In genomic region chr17:64146418-64147109, GRCh38 we compare ENCODE assay signal across 8 cellular contexts. TPM values are rescaled to one million over a fixed set of nuclear protein-coding genes. Genes with fewer than 3 reads are reported as not detected.
DNase-seq lines count a peak whose midpoint lies in the region; ATAC-seq and TF ChIP-seq lines count a peak whose summit lies in the region.

No MANE protein-coding gene starts in this region.

- H2AFZ ChIP-seq in ACC112 (ENCODE audit: low read length, unreplicated experiment) (no peak overlapping the region), KMS-11 (ENCODE audit: low read depth) (no peak overlapping the region; the same call in 1 of the 2 replicates)

- no peak overlapping the region for H3K4me3 Mint-ChIP-seq in MCF 10A (ENCODE audit: unreplicated experiment)

- H3K79me2 ChIP-seq in ACC112 (ENCODE audit: control insufficient read depth, insufficient read depth, low read length, unreplicated experiment) (peaks cover 10% of the 10 kb centered on the region), KMS-11 (ENCODE audit: insufficient read depth, low read depth) (peaks cover 13% of the 10 kb centered on the region)

- no peak overlapping the region for H3K27ac Mint-ChIP-seq in MCF 10A (ENCODE audit: low read depth, unreplicated experiment)

- POLR2A ChIA-PET in MCF 10A (lab: Yijun Ruan, JAX): interaction anchor here (0.6 to 7.1 kb wide), 54 partner anchors 8 to 1191 kb away, joined by 3 to 94 read pairs (median 7); partner anchors contain the start of genes CCDC47, CEP95, DDX42 and DDX5

- H3K4me3 ChIP-seq in ACC112 (ENCODE audit: low read depth, low read length) (peak overlapping the region; percentile 95), KMS-11 (IDR thresholded peaks at IDR 0.05; ENCODE audit: insufficient read depth, low read depth, low read length) (peak overlapping the region; percentile 47)

- peak; percentile 8 for ATAC-seq in GM18909 (IDR thresholded peaks at IDR 0.05; ENCODE audit: poor library complexity, unreplicated experiment)

- DNase-seq in T-helper 1 cell (peak; percentile 18 to 54 (median 43)), MCF 10A (ENCODE audit: unreplicated experiment) (peak; percentile 61), inferior parietal cortex (ENCODE audit: extremely low spot score) (peak; percentile 63), GOT3 (lab: John Stamatoyannopoulos, UW) (no peak)
- peak; percentile 17 to 31 for DNase-seq in stimulated activated CD4-positive, alpha-beta T cell treated with anti-CD3 and anti-CD28 coated beads, Interleukin-15, amount 100 ng/mL, for 1 hour (ENCODE audit: low read depth in 1 of 2, low spot score in 1 of 2)

- intact Hi-C loops in MCF 10A (cut with micrococcal nuclease): no loop called here

- peak overlapping the region; percentile 98 for H3K9ac ChIP-seq in KMS-11

- H3K36me3 ChIP-seq in ACC112 (ENCODE audit: insufficient read depth, low read length) (peaks cover 5% of the 10 kb centered on the region; the same call in 1 of the 2 replicates), KMS-11 (ENCODE audit: insufficient read depth) (peaks cover 7% of the 10 kb centered on the region)

- no peaks in the 10 kb centered on the region for H3K27me3 Mint-ChIP-seq in MCF 10A (ENCODE audit: insufficient read depth, unreplicated experiment)

- H3K27ac ChIP-seq in ACC112 (ENCODE audit: low read depth, low read length) (peak overlapping the region; percentile 86), KMS-11 (peak overlapping the region; percentile 90)

- H3K27me3 ChIP-seq in ACC112 (ENCODE audit: insufficient read depth, low read length) (no peaks in the 10 kb centered on the region), KMS-11 (ENCODE audit: insufficient read depth, low read depth) (no peaks in the 10 kb centered on the region)

- CTCF ChIA-PET in MCF 10A (lab: Yijun Ruan, JAX): interaction anchor here (0.5 to 1.5 kb wide), 4 partner anchors 13 to 119 kb away, joined by 3 to 5 read pairs (median 4); no protein-coding TSS in a partner anchor

- TF ChIP-seq CTCF in KMS-11 (conservative IDR thresholded peaks at IDR 0.05; ENCODE audit: low read depth, low read length) (no peak), MCF 10A (IDR thresholded peaks at IDR 0.05; ENCODE audit: unreplicated experiment) (no peak)

- H3K4me2 ChIP-seq in KMS-11: peak overlapping the region; percentile 66

- peaks cover 23% of the 10 kb centered on the region for H3K4me1 Mint-ChIP-seq in MCF 10A (ENCODE audit: insufficient read depth, unreplicated experiment)

- no peaks in the 10 kb centered on the region for H3K9me3 Mint-ChIP-seq in MCF 10A (ENCODE audit: unreplicated experiment)

- H4K20me1 ChIP-seq in KMS-11 (ENCODE audit: insufficient read depth): no peaks in the 10 kb centered on the region

- H3K36me3 Mint-ChIP-seq in MCF 10A (ENCODE audit: insufficient read depth, unreplicated experiment): no peaks in the 10 kb centered on the region

- BruUV-seq in MCF 10A (replicated peaks; lab: Mats Ljungman, UMichigan): TSS peak; percentile 65

- H3K4me1 ChIP-seq in ACC112 (ENCODE audit: control insufficient read depth, insufficient read depth, low read length, unreplicated experiment) (peaks cover 26% of the 10 kb centered on the region), KMS-11 (ENCODE audit: low read depth, poor library complexity, severe bottlenecking) (peaks cover 11% of the 10 kb centered on the region)

RNA-seq across cellular contexts. Expression of gene ERN1, which starts 16.6 kb away (rescaled TPM):
- total RNA-seq in MCF 10A (2022): 79.5 and 87.0 TPM in 2 replicates
